In genomic region chr6:147684906-147685305, GRCh38 we compare ENCODE assay signal across 7 cellular contexts.
"Had no signal": no experiment of that assay in that cellular context is flagged by ENCODE, and none has a peak within 500 bp of the region (broad histone marks: within the 10 kb centered on the region; RNA-seq: fewer than 3 reads in every experiment).

No MANE protein-coding gene starts in this region.

- H3K4me3 ChIP-seq: GM23338 had no signal

- ATAC-seq: GM23338 had no signal

- FAIRE-seq: H1, H54, HTR-8/SVneo had no signal

- H3K4me2 ChIP-seq: GM23338 had no signal

- H2AFZ ChIP-seq: GM23338 had no signal

- DNase-seq: H9, HCEC 1CT, IMR-90 had no signal
